ENCODE assay signal across 19 cellular contexts in genomic region chr11:126474220-126474619, GRCh38.
"Had no signal": no experiment of that assay in that cellular context is flagged by ENCODE, and none has a peak within 500 bp of the region (broad histone marks: within the 10 kb centered on the region; RNA-seq: fewer than 3 reads in every experiment).

No MANE protein-coding gene starts in this region.

- H3K27me3 ChIP-seq: ascending aorta, breast epithelium, thyroid gland had no signal

- H3K4me1 ChIP-seq: ascending aorta, breast epithelium had no signal

- H3K36me3 Mint-ChIP-seq: activated naive CD4-positive, alpha-beta T cell treated with anti-CD3 and anti-CD28 coated beads, Interleukin-2, amount 10 ng/mL, durations not matched to agents 7 days and 5 days; stimulated activated memory B cell treated with anti-CD40 and anti-IgM and Interleukin-4, amounts not matched to agents 10 μg/mL and 1 μg/mL and 100 μg/mL, for 72 hours had no signal

- H3K36me3 ChIP-seq: ascending aorta, breast epithelium, thyroid gland had no signal

- H3K27me3 Mint-ChIP-seq: activated CD4-positive, alpha-beta T cell treated with anti-CD3 and anti-CD28 coated beads, Interleukin-2, amount 10 ng/mL, durations not matched to agents 7 days and 5 days; activated naive CD8-positive, alpha-beta T cell treated with anti-CD3 and anti-CD28 coated beads, Interleukin-2, amount 50 U/mL, for 24 hours had no signal

- H3K9me3 ChIP-seq: ascending aorta, breast epithelium, thyroid gland had no signal

- DNase-seq: activated CD4-positive, alpha-beta T cell treated with anti-CD3 and anti-CD28 coated beads, Interleukin-2, amount 10 ng/mL, durations not matched to agents 7 days and 5 days; activated CD8-positive, alpha-beta memory T cell treated with anti-CD3 and anti-CD28 coated beads, Interleukin-2, amount 50 U/mL, for 4 hours; activated effector memory CD4-positive, alpha-beta T cell treated with Interleukin-2 at 50 U/mL for 16 hours; activated naive CD4-positive, alpha-beta T cell treated with anti-CD3 and anti-CD28 coated beads, Interleukin-2, amount 10 ng/mL, durations not matched to agents 7 days and 5 days; activated naive CD8-positive, alpha-beta T cell treated with anti-CD3 and anti-CD28 coated beads, Interleukin-2, amount 50 U/mL, for 24 hours; activated T-cell treated with anti-CD3 and anti-CD28 coated beads, Interleukin-2, amount 50 U/mL, for 4 hours; dermis blood vessel endothelial cell; effector memory CD8-positive, alpha-beta T cell; hypothalamus; islet precursor cell; mammary epithelial cell; nephron progenitor cell; stimulated activated CD4-positive, alpha-beta T cell treated with anti-CD3 and anti-CD28 coated beads, Interleukin-4, amount 100 ng/mL, for 4 hours; T1000; thyroid gland had no signal

- H3K9me3 Mint-ChIP-seq: activated CD4-positive, alpha-beta T cell treated with anti-CD3 and anti-CD28 coated beads, Interleukin-2, amount 10 ng/mL, durations not matched to agents 7 days and 5 days; activated naive CD4-positive, alpha-beta T cell treated with anti-CD3 and anti-CD28 coated beads, Interleukin-2, amount 10 ng/mL, durations not matched to agents 7 days and 5 days; activated naive CD8-positive, alpha-beta T cell treated with anti-CD3 and anti-CD28 coated beads, Interleukin-2, amount 50 U/mL, for 24 hours; activated T-cell treated with anti-CD3 and anti-CD28 coated beads, Interleukin-2, amount 50 U/mL, for 4 hours; effector memory CD8-positive, alpha-beta T cell; nephron progenitor cell; stimulated activated memory B cell treated with anti-CD40 and anti-IgM and Interleukin-4, amounts not matched to agents 10 μg/mL and 1 μg/mL and 100 μg/mL, for 72 hours had no signal

- FAIRE-seq: urothelium cell line had no signal

- H3K27ac Mint-ChIP-seq: activated naive CD4-positive, alpha-beta T cell treated with anti-CD3 and anti-CD28 coated beads, Interleukin-2, amount 10 ng/mL, durations not matched to agents 7 days and 5 days; activated naive CD8-positive, alpha-beta T cell treated with anti-CD3 and anti-CD28 coated beads, Interleukin-2, amount 50 U/mL, for 24 hours; effector memory CD8-positive, alpha-beta T cell; stimulated activated memory B cell treated with anti-CD40 and anti-IgM and Interleukin-4, amounts not matched to agents 10 μg/mL and 1 μg/mL and 100 μg/mL, for 72 hours had no signal

- ATAC-seq: activated naive CD8-positive, alpha-beta T cell treated with anti-CD3 and anti-CD28 coated beads, Interleukin-2, amount 50 U/mL, for 24 hours; activated T-cell treated with anti-CD3 and anti-CD28 coated beads, Interleukin-2, amount 50 U/mL, for 4 hours; effector memory CD8-positive, alpha-beta T cell; stimulated activated memory B cell treated with anti-CD40 and anti-IgM and Interleukin-4, amounts not matched to agents 10 μg/mL and 1 μg/mL and 100 μg/mL, for 72 hours had no signal

- H3K4me3 Mint-ChIP-seq: activated CD4-positive, alpha-beta T cell treated with anti-CD3 and anti-CD28 coated beads, Interleukin-2, amount 10 ng/mL, durations not matched to agents 7 days and 5 days; activated naive CD4-positive, alpha-beta T cell treated with anti-CD3 and anti-CD28 coated beads, Interleukin-2, amount 10 ng/mL, durations not matched to agents 7 days and 5 days; activated naive CD8-positive, alpha-beta T cell treated with anti-CD3 and anti-CD28 coated beads, Interleukin-2, amount 50 U/mL, for 24 hours; activated T-cell treated with anti-CD3 and anti-CD28 coated beads, Interleukin-2, amount 50 U/mL, for 4 hours; effector memory CD8-positive, alpha-beta T cell; nephron progenitor cell; stimulated activated memory B cell treated with anti-CD40 and anti-IgM and Interleukin-4, amounts not matched to agents 10 μg/mL and 1 μg/mL and 100 μg/mL, for 72 hours had no signal

- H3K27ac ChIP-seq: ascending aorta had no signal

- H3K4me3 ChIP-seq: ascending aorta, breast epithelium, thyroid gland had no signal
